ENCODE assay signal across 1 cellular context in genomic region chr15:84398763-84399701, GRCh38.
TF ChIP-seq lines count a peak whose summit lies in the region.

No MANE protein-coding gene starts in this region.

TF ChIP-seq in WTC11, 78 proteins besides CTCF, POLR2A, EP300 and RAD21 (continued from another document):
- no peak for TF ChIP-seq ZNF281 (CRISPR knock-in tag; IDR thresholded peaks at IDR 0.05)
- TF ChIP-seq, protein P1, sequence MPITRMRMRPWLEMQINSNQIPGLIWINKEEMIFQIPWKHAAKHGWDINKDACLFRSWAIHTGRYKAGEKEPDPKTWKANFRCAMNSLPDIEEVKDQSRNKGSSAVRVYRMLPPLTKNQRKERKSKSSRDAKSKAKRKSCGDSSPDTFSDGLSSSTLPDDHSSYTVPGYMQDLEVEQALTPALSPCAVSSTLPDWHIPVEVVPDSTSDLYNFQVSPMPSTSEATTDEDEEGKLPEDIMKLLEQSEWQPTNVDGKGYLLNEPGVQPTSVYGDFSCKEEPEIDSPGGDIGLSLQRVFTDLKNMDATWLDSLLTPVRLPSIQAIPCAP (CRISPR knock-in tag; IDR thresholded peaks at IDR 0.05), result no peak
- TF ChIP-seq, protein P2, sequence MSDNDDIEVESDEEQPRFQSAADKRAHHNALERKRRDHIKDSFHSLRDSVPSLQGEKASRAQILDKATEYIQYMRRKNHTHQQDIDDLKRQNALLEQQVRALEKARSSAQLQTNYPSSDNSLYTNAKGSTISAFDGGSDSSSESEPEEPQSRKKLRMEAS (CRISPR knock-in tag; IDR thresholded peaks at IDR 0.05), result no peak
- TF ChIP-seq ATF6 (CRISPR knock-in tag; IDR thresholded peaks at IDR 0.05), result no peak
- no peak for TF ChIP-seq GABPB1 (CRISPR knock-in tag; IDR thresholded peaks at IDR 0.05)
- TF ChIP-seq NR1H2 (CRISPR knock-in tag; IDR thresholded peaks at IDR 0.05), result no peak
- TF ChIP-seq, protein P3, sequence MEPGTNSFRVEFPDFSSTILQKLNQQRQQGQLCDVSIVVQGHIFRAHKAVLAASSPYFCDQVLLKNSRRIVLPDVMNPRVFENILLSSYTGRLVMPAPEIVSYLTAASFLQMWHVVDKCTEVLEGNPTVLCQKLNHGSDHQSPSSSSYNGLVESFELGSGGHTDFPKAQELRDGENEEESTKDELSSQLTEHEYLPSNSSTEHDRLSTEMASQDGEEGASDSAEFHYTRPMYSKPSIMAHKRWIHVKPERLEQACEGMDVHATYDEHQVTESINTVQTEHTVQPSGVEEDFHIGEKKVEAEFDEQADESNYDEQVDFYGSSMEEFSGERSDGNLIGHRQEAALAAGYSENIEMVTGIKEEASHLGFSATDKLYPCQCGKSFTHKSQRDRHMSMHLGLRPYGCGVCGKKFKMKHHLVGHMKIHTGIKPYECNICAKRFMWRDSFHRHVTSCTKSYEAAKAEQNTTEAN (CRISPR knock-in tag; IDR thresholded peaks at IDR 0.05), result no peak
